Comparison of ENCODE assay signal across 1 cellular context in the genomic region with DNA sequence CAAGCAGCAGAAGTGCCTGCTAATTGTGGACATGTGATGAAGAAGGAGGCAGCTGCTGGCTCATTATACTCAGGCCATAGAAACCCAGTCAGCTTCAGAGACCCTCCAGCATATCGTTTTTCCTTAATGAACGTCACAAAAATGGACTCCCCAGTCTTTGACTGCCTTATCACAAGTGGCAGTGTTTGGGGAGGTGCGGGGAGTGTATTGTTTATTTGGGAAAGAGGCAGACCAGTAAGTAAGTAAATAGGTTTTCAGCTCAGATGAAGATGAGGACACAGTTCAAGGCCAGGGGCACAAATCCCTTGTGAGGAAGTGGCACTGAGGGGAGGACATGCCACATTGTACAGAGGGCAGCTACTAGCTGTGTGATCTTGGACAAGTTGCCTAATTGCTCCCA.
TF ChIP-seq lines count a peak whose summit lies in the region.

No MANE protein-coding gene starts in this region.

TF ChIP-seq in GM23338, 12 proteins besides CTCF, POLR2A, EP300 and RAD21 (continued from another document):
- TF ChIP-seq, protein P1, sequence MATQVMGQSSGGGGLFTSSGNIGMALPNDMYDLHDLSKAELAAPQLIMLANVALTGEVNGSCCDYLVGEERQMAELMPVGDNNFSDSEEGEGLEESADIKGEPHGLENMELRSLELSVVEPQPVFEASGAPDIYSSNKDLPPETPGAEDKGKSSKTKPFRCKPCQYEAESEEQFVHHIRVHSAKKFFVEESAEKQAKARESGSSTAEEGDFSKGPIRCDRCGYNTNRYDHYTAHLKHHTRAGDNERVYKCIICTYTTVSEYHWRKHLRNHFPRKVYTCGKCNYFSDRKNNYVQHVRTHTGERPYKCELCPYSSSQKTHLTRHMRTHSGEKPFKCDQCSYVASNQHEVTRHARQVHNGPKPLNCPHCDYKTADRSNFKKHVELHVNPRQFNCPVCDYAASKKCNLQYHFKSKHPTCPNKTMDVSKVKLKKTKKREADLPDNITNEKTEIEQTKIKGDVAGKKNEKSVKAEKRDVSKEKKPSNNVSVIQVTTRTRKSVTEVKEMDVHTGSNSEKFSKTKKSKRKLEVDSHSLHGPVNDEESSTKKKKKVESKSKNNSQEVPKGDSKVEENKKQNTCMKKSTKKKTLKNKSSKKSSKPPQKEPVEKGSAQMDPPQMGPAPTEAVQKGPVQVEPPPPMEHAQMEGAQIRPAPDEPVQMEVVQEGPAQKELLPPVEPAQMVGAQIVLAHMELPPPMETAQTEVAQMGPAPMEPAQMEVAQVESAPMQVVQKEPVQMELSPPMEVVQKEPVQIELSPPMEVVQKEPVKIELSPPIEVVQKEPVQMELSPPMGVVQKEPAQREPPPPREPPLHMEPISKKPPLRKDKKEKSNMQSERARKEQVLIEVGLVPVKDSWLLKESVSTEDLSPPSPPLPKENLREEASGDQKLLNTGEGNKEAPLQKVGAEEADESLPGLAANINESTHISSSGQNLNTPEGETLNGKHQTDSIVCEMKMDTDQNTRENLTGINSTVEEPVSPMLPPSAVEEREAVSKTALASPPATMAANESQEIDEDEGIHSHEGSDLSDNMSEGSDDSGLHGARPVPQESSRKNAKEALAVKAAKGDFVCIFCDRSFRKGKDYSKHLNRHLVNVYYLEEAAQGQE (IDR thresholded peaks at IDR 0.05; ENCODE audit: unreplicated experiment), result no peak
